ENCODE assay signal across 1 cellular context in the genomic region with DNA sequence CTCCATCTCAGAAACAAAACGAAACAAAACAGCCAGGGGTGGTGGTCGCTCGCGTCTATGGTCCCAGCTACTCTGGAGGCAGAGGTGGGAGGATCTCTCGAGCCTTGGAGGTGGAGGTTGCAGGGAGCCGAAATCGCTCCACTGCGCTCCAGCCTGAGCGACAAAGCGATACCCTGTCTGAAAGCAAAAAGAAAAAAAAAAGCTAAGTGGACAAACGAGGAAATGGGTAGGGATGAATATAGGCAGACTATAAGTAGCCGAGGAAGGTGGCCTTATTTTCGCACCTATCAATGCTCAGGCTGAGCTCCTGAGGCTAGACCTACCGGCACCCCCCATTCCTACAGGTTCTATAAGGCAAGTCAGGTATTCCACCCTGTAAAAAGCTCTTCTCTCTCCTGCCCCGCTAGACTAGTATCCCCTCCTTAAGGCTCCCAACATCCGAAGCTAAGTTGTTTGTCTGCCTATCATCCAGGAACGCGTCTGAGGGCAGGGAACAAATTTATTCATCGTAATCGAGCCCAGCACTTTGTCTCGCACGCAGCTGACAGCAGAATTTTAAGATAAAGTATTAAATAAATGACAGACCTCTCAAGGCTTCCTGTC.
TF ChIP-seq lines count a peak whose summit lies in the region.

No MANE protein-coding gene starts in this region.

TF ChIP-seq in HEK293, 187 proteins besides CTCF, POLR2A, EP300 and RAD21 (continued from another document and continues in another):
- TF ChIP-seq, protein P1, sequence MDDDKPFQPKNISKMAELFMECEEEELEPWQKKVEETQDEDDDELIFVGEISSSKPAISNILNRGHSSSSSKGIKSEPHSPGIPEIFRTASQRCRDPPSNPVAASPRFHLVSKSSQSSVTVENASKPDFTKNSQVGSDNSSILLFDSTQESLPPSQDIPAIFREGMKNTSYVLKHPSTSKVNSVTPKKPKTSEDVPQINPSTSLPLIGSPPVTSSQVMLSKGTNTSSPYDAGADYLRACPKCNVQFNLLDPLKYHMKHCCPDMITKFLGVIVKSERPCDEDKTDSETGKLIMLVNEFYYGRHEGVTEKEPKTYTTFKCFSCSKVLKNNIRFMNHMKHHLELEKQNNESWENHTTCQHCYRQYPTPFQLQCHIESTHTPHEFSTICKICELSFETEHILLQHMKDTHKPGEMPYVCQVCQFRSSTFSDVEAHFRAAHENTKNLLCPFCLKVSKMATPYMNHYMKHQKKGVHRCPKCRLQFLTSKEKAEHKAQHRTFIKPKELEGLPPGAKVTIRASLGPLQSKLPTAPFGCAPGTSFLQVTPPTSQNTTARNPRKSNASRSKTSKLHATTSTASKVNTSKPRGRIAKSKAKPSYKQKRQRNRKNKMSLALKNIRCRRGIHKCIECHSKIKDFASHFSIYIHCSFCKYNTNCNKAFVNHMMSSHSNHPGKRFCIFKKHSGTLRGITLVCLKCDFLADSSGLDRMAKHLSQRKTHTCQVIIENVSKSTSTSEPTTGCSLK (tag by site-specific recombination; IDR thresholded peaks at IDR 0.05): no peak
- TF ChIP-seq ZSCAN18 (tag by site-specific recombination; IDR thresholded peaks at IDR 0.05) (no peak), GFI1B (tag by site-specific recombination; IDR thresholded peaks at IDR 0.05) (no peak), ZNF433 (tag by site-specific recombination; IDR thresholded peaks at IDR 0.05; ENCODE audit: low read depth) (no peak), ZNF529 (tag by site-specific recombination; IDR thresholded peaks at IDR 0.05; ENCODE audit: insufficient replicate concordance) (no peak), ZBTB20 (tag by site-specific recombination; IDR thresholded peaks at IDR 0.05) (no peak), ZFP69B (tag by site-specific recombination; IDR thresholded peaks at IDR 0.05) (no peak), SETDB1 (IDR thresholded peaks at IDR 0.05; ENCODE audit: insufficient read length, low read length) (no peak), ZNF169 (tag by site-specific recombination; IDR thresholded peaks at IDR 0.05) (no peak), ZSCAN23 (tag by site-specific recombination; IDR thresholded peaks at IDR 0.05) (no peak), PRDM1 (tag by site-specific recombination; IDR thresholded peaks at IDR 0.05) (peak; percentile 22; the same call in 1 of the 2 replicates), ZNF792 (tag by site-specific recombination; IDR thresholded peaks at IDR 0.05) (0 out of 2 replicates have a peak, but pooled peaks have one; percentile 11), ZNF660 (tag by site-specific recombination; IDR thresholded peaks at IDR 0.05) (0 out of 2 replicates have a peak, but pooled peaks have one; percentile 9), ZNF394 (tag by site-specific recombination; IDR thresholded peaks at IDR 0.05; ENCODE audit: borderline replicate concordance) (peak; percentile 16; the same call in 1 of the 2 replicates), ZNF335 (tag by site-specific recombination; conservative IDR thresholded peaks at IDR 0.05) (peak; percentile 53), ZBTB17 (tag by site-specific recombination; IDR thresholded peaks at IDR 0.05) (peak; percentile 74), ZNF692 (tag by site-specific recombination; IDR thresholded peaks at IDR 0.05) (no peak), ZNF426 (tag by site-specific recombination; IDR thresholded peaks at IDR 0.05) (no peak), ZNF366 (tag by site-specific recombination; conservative IDR thresholded peaks at IDR 0.05) (peak; percentile 86), ZNF621 (tag by site-specific recombination; IDR thresholded peaks at IDR 0.05) (no peak), SP2 (tag by site-specific recombination; IDR thresholded peaks at IDR 0.05) (no peak), PRDM6 (tag by site-specific recombination; IDR thresholded peaks at IDR 0.05) (peak; percentile 67), ZNF2 (tag by site-specific recombination; IDR thresholded peaks at IDR 0.05) (0 out of 2 replicates have a peak, but pooled peaks have one; percentile 35), FEZF1 (tag by site-specific recombination; IDR thresholded peaks at IDR 0.05) (no peak), ZBTB49 (tag by site-specific recombination; IDR thresholded peaks at IDR 0.05; ENCODE audit: low read depth) (no peak), ZNF184 (tag by site-specific recombination; IDR thresholded peaks at IDR 0.05) (no peak), ZSCAN4 (tag by site-specific recombination; IDR thresholded peaks at IDR 0.05) (no peak), ZNF768 (tag by site-specific recombination; IDR thresholded peaks at IDR 0.05) (no peak), ZNF629 (tag by site-specific recombination; IDR thresholded peaks at IDR 0.05) (no peak), ZNF555 (tag by site-specific recombination; conservative IDR thresholded peaks at IDR 0.05) (no peak), ZBTB8A (tag by site-specific recombination; IDR thresholded peaks at IDR 0.05) (no peak), ZNF157 (tag by site-specific recombination; IDR thresholded peaks at IDR 0.05) (no peak), ZXDB (tag by site-specific recombination; IDR thresholded peaks at IDR 0.05) (no peak), ZNF473 (tag by site-specific recombination; IDR thresholded peaks at IDR 0.05) (no peak), ZNF341 (tag by site-specific recombination; IDR thresholded peaks at IDR 0.05; ENCODE audit: low read depth) (peak; percentile 86), ZNF624 (tag by site-specific recombination; IDR thresholded peaks at IDR 0.05) (no peak), ZNF830 (tag by site-specific recombination; IDR thresholded peaks at IDR 0.05; ENCODE audit: low read depth) (no peak), ZNF558 (tag by site-specific recombination; IDR thresholded peaks at IDR 0.05) (peak; percentile 15; the same call in 1 of the 2 replicates), ZNF324 (tag by site-specific recombination; IDR thresholded peaks at IDR 0.05) (0 out of 2 replicates have a peak, but pooled peaks have one; percentile 3)
- TF ChIP-seq, protein P2, sequence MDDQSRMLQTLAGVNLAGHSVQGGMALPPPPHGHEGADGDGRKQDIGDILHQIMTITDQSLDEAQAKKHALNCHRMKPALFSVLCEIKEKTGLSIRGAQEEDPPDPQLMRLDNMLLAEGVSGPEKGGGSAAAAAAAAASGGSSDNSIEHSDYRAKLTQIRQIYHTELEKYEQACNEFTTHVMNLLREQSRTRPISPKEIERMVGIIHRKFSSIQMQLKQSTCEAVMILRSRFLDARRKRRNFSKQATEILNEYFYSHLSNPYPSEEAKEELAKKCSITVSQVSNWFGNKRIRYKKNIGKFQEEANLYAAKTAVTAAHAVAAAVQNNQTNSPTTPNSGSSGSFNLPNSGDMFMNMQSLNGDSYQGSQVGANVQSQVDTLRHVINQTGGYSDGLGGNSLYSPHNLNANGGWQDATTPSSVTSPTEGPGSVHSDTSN (CRISPR knock-in tag; IDR thresholded peaks at IDR 0.05): no peak
- TF ChIP-seq, protein P3, sequence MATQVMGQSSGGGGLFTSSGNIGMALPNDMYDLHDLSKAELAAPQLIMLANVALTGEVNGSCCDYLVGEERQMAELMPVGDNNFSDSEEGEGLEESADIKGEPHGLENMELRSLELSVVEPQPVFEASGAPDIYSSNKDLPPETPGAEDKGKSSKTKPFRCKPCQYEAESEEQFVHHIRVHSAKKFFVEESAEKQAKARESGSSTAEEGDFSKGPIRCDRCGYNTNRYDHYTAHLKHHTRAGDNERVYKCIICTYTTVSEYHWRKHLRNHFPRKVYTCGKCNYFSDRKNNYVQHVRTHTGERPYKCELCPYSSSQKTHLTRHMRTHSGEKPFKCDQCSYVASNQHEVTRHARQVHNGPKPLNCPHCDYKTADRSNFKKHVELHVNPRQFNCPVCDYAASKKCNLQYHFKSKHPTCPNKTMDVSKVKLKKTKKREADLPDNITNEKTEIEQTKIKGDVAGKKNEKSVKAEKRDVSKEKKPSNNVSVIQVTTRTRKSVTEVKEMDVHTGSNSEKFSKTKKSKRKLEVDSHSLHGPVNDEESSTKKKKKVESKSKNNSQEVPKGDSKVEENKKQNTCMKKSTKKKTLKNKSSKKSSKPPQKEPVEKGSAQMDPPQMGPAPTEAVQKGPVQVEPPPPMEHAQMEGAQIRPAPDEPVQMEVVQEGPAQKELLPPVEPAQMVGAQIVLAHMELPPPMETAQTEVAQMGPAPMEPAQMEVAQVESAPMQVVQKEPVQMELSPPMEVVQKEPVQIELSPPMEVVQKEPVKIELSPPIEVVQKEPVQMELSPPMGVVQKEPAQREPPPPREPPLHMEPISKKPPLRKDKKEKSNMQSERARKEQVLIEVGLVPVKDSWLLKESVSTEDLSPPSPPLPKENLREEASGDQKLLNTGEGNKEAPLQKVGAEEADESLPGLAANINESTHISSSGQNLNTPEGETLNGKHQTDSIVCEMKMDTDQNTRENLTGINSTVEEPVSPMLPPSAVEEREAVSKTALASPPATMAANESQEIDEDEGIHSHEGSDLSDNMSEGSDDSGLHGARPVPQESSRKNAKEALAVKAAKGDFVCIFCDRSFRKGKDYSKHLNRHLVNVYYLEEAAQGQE (tag by site-specific recombination; IDR thresholded peaks at IDR 0.05): no peak
